ENCODE assay signal across 1 cellular context in the genomic region with DNA sequence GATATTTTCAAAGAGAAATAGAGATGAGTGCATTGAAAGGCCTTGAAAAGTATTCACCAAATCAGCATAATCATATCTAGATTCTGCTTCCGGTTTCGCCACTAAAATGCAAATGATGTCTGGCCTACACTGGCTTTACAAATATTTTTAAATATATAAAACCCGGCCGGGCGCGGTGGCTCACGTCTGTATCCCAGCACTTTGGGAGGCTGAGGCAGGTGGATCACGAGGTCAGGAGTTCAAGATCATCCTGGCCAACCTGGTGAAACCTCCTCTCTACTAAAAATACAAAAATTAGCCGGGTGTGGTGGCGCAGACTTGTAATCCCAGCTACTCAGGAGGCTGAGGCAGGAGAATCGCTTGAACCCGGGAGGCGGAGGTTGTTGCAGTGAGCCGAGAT.
TF ChIP-seq lines count a peak whose summit lies in the region.

No MANE protein-coding gene starts in this region.

TF ChIP-seq in GM12891, 5 proteins besides CTCF, POLR2A, EP300 and RAD21:
- peak; percentile 67; the same call in 1 of the 2 replicates for TF ChIP-seq POU2F2 (IDR thresholded peaks at IDR 0.05; ENCODE audit: low read depth, low read length)
